Comparison of ENCODE assay signal across 7 cellular contexts in genomic region chr19:1106841-1107654, GRCh38. TPM values are rescaled to one million over a fixed set of nuclear protein-coding genes. Genes with fewer than 3 reads are reported as not detected.
DNase-seq lines count a peak whose midpoint lies in the region; ATAC-seq, FAIRE-seq and TF ChIP-seq lines count a peak whose summit lies in the region.

No MANE protein-coding gene starts in this region.

- H3K4me3 ChIP-seq in NT2/D1 (ENCODE audit: insufficient read length, low read depth) = no peak overlapping the region

- peak; percentile 40 for TF ChIP-seq CTCF in chondrocyte (IDR thresholded peaks at IDR 0.05)

- peak overlapping the region; percentile 42 for H3K9ac ChIP-seq in NT2/D1 (ENCODE audit: insufficient read length, low read depth)

- H3K27ac Mint-ChIP-seq in chondrocyte (ENCODE audit: unreplicated experiment) = peak overlapping the region; percentile 59

- peaks cover 19% of the 10 kb centered on the region for H3K4me1 ChIP-seq in NT2/D1 (ENCODE audit: insufficient read depth, insufficient read length)

- H3K36me3 Mint-ChIP-seq in chondrocyte (ENCODE audit: low read depth) = peaks cover 1% of the 10 kb centered on the region

- no peaks in the 10 kb centered on the region for H3K27me3 Mint-ChIP-seq in chondrocyte (ENCODE audit: low read depth)

- no peak; the same call in 1 of the 2 replicates for TF ChIP-seq POLR2A in GM12892 (IDR thresholded peaks at IDR 0.05; ENCODE audit: low read depth, low read length)

- H3K9me3 Mint-ChIP-seq in chondrocyte (ENCODE audit: low read depth) = no peaks in the 10 kb centered on the region

- H3K4me1 Mint-ChIP-seq in chondrocyte (ENCODE audit: low read depth) = peaks cover 35% of the 10 kb centered on the region

- H3K36me3 ChIP-seq in NT2/D1 (ENCODE audit: insufficient read depth, insufficient read length, low read length) = peaks cover 57% of the 10 kb centered on the region

- no peak for DNase-seq in GM12892 (ENCODE audit: insufficient read length)
- no peak for DNase-seq in NT2/D1 (ENCODE audit: low read depth, low spot score)
- no peak for DNase-seq in chondrocyte (ENCODE audit: low spot score)
- DNase-seq in renal cortical epithelial cell (ENCODE audit: low read depth) = peak; percentile 38
- DNase-seq in NCI-H345 treated with DMSO at 0.1 percent for 48 hours (lab: John Stamatoyannopoulos, UW; ENCODE audit: unreplicated experiment) = no peak

- peak; percentile 36 for FAIRE-seq in GM12892 (lab: Jason Lieb, UNC)

- no peaks in the 10 kb centered on the region for H3K9me3 ChIP-seq in NT2/D1 (ENCODE audit: insufficient read depth, low read length)

- H3K4me3 Mint-ChIP-seq in chondrocyte (ENCODE audit: unreplicated experiment) = peak overlapping the region; percentile 4

- no peak for ATAC-seq in GM18858 (IDR thresholded peaks at IDR 0.05; ENCODE audit: unreplicated experiment)
- ATAC-seq in HG03354 (IDR thresholded peaks at IDR 0.05; ENCODE audit: poor library complexity, severe bottlenecking, unreplicated experiment) = no peak

- no peaks in the 10 kb centered on the region for H3K27me3 ChIP-seq in NT2/D1 (ENCODE audit: insufficient read depth, insufficient read length)

RNA-seq across cellular contexts. Expression of gene GPX4, which starts 3.3 kb away (rescaled TPM):
- polyA plus RNA-seq in GM12892 (2012; ENCODE audit: missing spikeins) = 359 TPM
- 240 to 246 TPM (median 245 TPM) in 3 replicates for total RNA-seq in chondrocyte
- 205 and 337 TPM in 2 replicates for total RNA-seq in renal cortical epithelial cell

RNA-seq across cellular contexts. Expression of gene POLR2E, which starts 11.9 kb away (rescaled TPM):
- polyA plus RNA-seq in GM12892 (2012; ENCODE audit: missing spikeins) = 87.9 TPM
- 110 to 119 TPM (median 113 TPM) in 3 replicates for total RNA-seq in chondrocyte
- total RNA-seq in renal cortical epithelial cell = 101 and 168 TPM in 2 replicates

RNA-seq across cellular contexts. Expression of gene ARHGAP45, which starts 40.1 kb away (rescaled TPM):
- polyA plus RNA-seq in GM12892 (2012; ENCODE audit: missing spikeins) = 45.5 TPM
- total RNA-seq in chondrocyte = 0.57 to 1.6 TPM (median 1.0 TPM) in 3 replicates
- total RNA-seq in renal cortical epithelial cell = 8.3 and 13.4 TPM in 2 replicates
